In the genomic region with DNA sequence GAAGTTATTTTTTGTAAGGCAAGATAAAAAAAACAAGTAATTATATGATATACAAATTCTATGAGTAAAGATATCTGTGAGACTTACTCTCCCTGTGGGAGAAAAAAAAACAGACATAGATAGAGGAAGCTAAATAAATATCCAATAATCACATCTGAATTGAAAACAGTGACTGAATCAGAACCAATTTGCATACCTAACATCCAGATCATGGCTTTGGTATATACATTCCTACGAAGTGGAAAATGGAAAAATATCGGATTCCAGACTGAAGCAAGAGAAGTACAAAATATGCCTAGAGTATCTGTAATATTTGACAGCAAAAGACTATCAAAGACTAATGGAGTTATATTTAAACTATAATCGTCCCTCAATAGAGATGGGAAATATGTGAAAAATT, we compare ENCODE assay signal across 28 cellular contexts.
"Had no signal": no experiment of that assay in that cellular context is flagged by ENCODE, and none has a peak within 500 bp of the region (broad histone marks: within the 10 kb centered on the region; RNA-seq: fewer than 3 reads in every experiment).

No MANE protein-coding gene starts in this region.

- H3K36me3 Mint-ChIP-seq: activated CD8-positive, alpha-beta memory T cell treated with anti-CD3 and anti-CD28 coated beads, Interleukin-2, amount 10 ng/mL, durations not matched to agents 7 days and 5 days; activated naive CD4-positive, alpha-beta T cell treated with anti-CD3 and anti-CD28 coated beads, Interleukin-2, amount 50 U/mL, for 24 hours; WTC11 had no signal

- H3K4me3 Mint-ChIP-seq: activated CD8-positive, alpha-beta memory T cell treated with anti-CD3 and anti-CD28 coated beads, Interleukin-2, amount 10 ng/mL, durations not matched to agents 7 days and 5 days; activated naive CD4-positive, alpha-beta T cell treated with anti-CD3 and anti-CD28 coated beads, Interleukin-2, amount 50 U/mL, for 24 hours; activated T-cell treated with anti-CD3 and anti-CD28 coated beads, Interleukin-2, amount 50 U/mL, for 24 hours; activated T-helper 1 cell treated with anti-CD3 and anti-CD28 coated beads, Interleukin-12 subunit alpha, Interleukin-12 subunit beta, Interleukin-2, Interleukin-4 antibody, amounts not matched to agents 30 ng/mL and 10 ng/mL and 1 ng/mL, durations not matched to agents 14 hours and 24 hours and 36 hours; T-helper 2 cell treated with Interferon-gamma antibody and Interleukin-4, amounts not matched to agents 5 μg/mL and 100 μg/mL, for 36 hours; WTC11 had no signal

- H3K27ac ChIP-seq: breast epithelium, coronary artery, Peyer's patch, SJSA1 had no signal

- H3K4me1 Mint-ChIP-seq: activated CD8-positive, alpha-beta memory T cell treated with anti-CD3 and anti-CD28 coated beads, Interleukin-2, amount 10 ng/mL, durations not matched to agents 7 days and 5 days; activated naive CD4-positive, alpha-beta T cell treated with anti-CD3 and anti-CD28 coated beads, Interleukin-2, amount 50 U/mL, for 24 hours; WTC11 had no signal

- H3K4me1 ChIP-seq: breast epithelium, Peyer's patch had no signal

- H3K9me3 ChIP-seq: breast epithelium, Peyer's patch, SJSA1 had no signal

- H3K27me3 ChIP-seq: breast epithelium, Peyer's patch, SJSA1 had no signal

- H3K27me3 Mint-ChIP-seq: activated CD8-positive, alpha-beta memory T cell treated with anti-CD3 and anti-CD28 coated beads, Interleukin-2, amount 10 ng/mL, durations not matched to agents 7 days and 5 days; activated naive CD4-positive, alpha-beta T cell treated with anti-CD3 and anti-CD28 coated beads, Interleukin-2, amount 50 U/mL, for 24 hours; activated T-cell treated with anti-CD3 and anti-CD28 coated beads, Interleukin-2, amount 50 U/mL, for 24 hours had no signal

- H3K36me3 ChIP-seq: breast epithelium, Peyer's patch, SJSA1 had no signal

- DNase-seq: activated CD4-positive, alpha-beta T cell treated with anti-CD3 and anti-CD28 coated beads for 48 hours; activated CD4-positive, alpha-beta T cell treated with anti-CD3 and anti-CD28 coated beads, Interleukin-2, amount 50 U/mL, for 48 hours; activated CD4-positive, CD25-positive, alpha-beta regulatory T cell treated with anti-CD3 and anti-CD28 coated beads, Interleukin-2, amount 50 U/mL, for 72 hours; activated CD8-positive, alpha-beta memory T cell treated with anti-CD3 and anti-CD28 coated beads, Interleukin-2, amount 10 ng/mL, durations not matched to agents 7 days and 5 days; activated effector memory CD4-positive, alpha-beta T cell treated with Interleukin-2 at 50 U/mL for 16 hours; activated naive CD4-positive, alpha-beta T cell; activated T-cell treated with anti-CD3 and anti-CD28 coated beads, Interleukin-2, amount 50 U/mL, for 24 hours; amygdala; caudate nucleus; NCI-H1048; NCI-H146; NCI-H187 treated with DMSO at 0.1 percent for 48 hours; NCI-H2081 treated with DMSO at 0.1 percent for 48 hours; NCI-H2171 treated with DMSO at 0.1 percent for 48 hours; NCI-H226; NCI-H510A; NCI-H526 treated with DMSO at 0.1 percent for 48 hours; NK-92 treated with Interleukin-12 subunit alpha and Interleukin-12 subunit beta, amount 100 ng/mL, for 24 hours; Peyer's patch; SHP77; SW 1271 had no signal

- H3K4me3 ChIP-seq: breast epithelium, coronary artery, Peyer's patch, SJSA1 had no signal

- H3K27ac Mint-ChIP-seq: activated CD8-positive, alpha-beta memory T cell treated with anti-CD3 and anti-CD28 coated beads, Interleukin-2, amount 10 ng/mL, durations not matched to agents 7 days and 5 days; activated naive CD4-positive, alpha-beta T cell treated with anti-CD3 and anti-CD28 coated beads, Interleukin-2, amount 50 U/mL, for 24 hours; activated T-cell treated with anti-CD3 and anti-CD28 coated beads, Interleukin-2, amount 50 U/mL, for 24 hours; activated T-helper 1 cell treated with anti-CD3 and anti-CD28 coated beads, Interleukin-12 subunit alpha, Interleukin-12 subunit beta, Interleukin-2, Interleukin-4 antibody, amounts not matched to agents 30 ng/mL and 10 ng/mL and 1 ng/mL, durations not matched to agents 14 hours and 24 hours and 36 hours; T-helper 2 cell treated with Interferon-gamma antibody and Interleukin-4, amounts not matched to agents 5 μg/mL and 100 μg/mL, for 36 hours; WTC11 had no signal
